8 cellular contexts compared by ENCODE assay signal in genomic region chr6:133890941-133891813, GRCh38.
DNase-seq lines count a peak whose midpoint lies in the region; ATAC-seq and TF ChIP-seq lines count a peak whose summit lies in the region.

No MANE protein-coding gene starts in this region.

- no peaks in the 10 kb centered on the region for H3K36me3 Mint-ChIP-seq in activated T-cell treated with anti-CD3 and anti-CD28 coated beads, Interleukin-2, amount 50 U/mL, for 24 hours (ENCODE audit: low read depth)

- peak overlapping the region; percentile 71 for H3K4me3 Mint-ChIP-seq in activated T-cell treated with anti-CD3 and anti-CD28 coated beads, Interleukin-2, amount 50 U/mL, for 24 hours

- H3K27ac ChIP-seq in parathyroid adenoma, result no peak overlapping the region

- H3K9me3 Mint-ChIP-seq in activated T-cell treated with anti-CD3 and anti-CD28 coated beads, Interleukin-2, amount 50 U/mL, for 24 hours, result no peaks in the 10 kb centered on the region

- peaks cover 94% of the 10 kb centered on the region for H3K27me3 Mint-ChIP-seq in activated T-cell treated with anti-CD3 and anti-CD28 coated beads, Interleukin-2, amount 50 U/mL, for 24 hours

- no peaks in the 10 kb centered on the region for H3K4me1 ChIP-seq in parathyroid adenoma

- H3K79me2 ChIP-seq in parathyroid adenoma, result no peaks in the 10 kb centered on the region

- H3K9me3 ChIP-seq in parathyroid adenoma (ENCODE audit: control insufficient read depth, low read length), result no peaks in the 10 kb centered on the region

- H2AFZ ChIP-seq in parathyroid adenoma, result no peak overlapping the region

- H3K4me1 Mint-ChIP-seq in activated T-cell treated with anti-CD3 and anti-CD28 coated beads, Interleukin-2, amount 50 U/mL, for 24 hours (ENCODE audit: low read depth), result peaks cover 49% of the 10 kb centered on the region

- peaks cover 11% of the 10 kb centered on the region for H3K27me3 ChIP-seq in parathyroid adenoma (ENCODE audit: control insufficient read depth, insufficient read depth, low read length)

- TF ChIP-seq CTCF in parathyroid adenoma (IDR thresholded peaks at IDR 0.05), result no peak

- H3K36me3 ChIP-seq in parathyroid adenoma (ENCODE audit: control insufficient read depth, insufficient read depth, low read length), result no peaks in the 10 kb centered on the region

- DNase-seq in Ammon's horn (ENCODE audit: low spot score) (peak; percentile 30), HS-27A (ENCODE audit: low read depth) (peak; percentile 48), glomerular visceral epithelial cell (ENCODE audit: extremely low spot score) (peak; percentile 22), NCI-H226 (no peak), superior temporal gyrus (ENCODE audit: extremely low spot score) (no peak)
- peak; percentile 48 for DNase-seq in activated T-cell treated with anti-CD3 and anti-CD28 coated beads, Interleukin-2, amount 50 U/mL, for 24 hours

- H3K9ac ChIP-seq in parathyroid adenoma, result no peak overlapping the region

- no peak overlapping the region for H3K27ac Mint-ChIP-seq in activated T-cell treated with anti-CD3 and anti-CD28 coated beads, Interleukin-2, amount 50 U/mL, for 24 hours

- H3K4me2 ChIP-seq in parathyroid adenoma (ENCODE audit: low read length), result peak overlapping the region; percentile 13

- H3K4me3 ChIP-seq in parathyroid adenoma (ENCODE audit: low read depth, low read length), result no peak overlapping the region

- ATAC-seq in HG02870 (IDR thresholded peaks at IDR 0.05; ENCODE audit: unreplicated experiment), result no peak

Comparison
In these comparisons a context has a peak if more than half of its experiments do, and no peak if none do; other contexts are left out.
1. DNase-seq: peak in Ammon's horn (single experiment), HS-27A (single experiment), activated T-cell treated with anti-CD3 and anti-CD28 coated beads, Interleukin-2, amount 50 U/mL, for 24 hours (single experiment) and glomerular visceral epithelial cell (single experiment); none in NCI-H226 (single experiment) and superior temporal gyrus (single experiment).